8 cellular contexts compared by ENCODE assay signal in the genomic region with DNA sequence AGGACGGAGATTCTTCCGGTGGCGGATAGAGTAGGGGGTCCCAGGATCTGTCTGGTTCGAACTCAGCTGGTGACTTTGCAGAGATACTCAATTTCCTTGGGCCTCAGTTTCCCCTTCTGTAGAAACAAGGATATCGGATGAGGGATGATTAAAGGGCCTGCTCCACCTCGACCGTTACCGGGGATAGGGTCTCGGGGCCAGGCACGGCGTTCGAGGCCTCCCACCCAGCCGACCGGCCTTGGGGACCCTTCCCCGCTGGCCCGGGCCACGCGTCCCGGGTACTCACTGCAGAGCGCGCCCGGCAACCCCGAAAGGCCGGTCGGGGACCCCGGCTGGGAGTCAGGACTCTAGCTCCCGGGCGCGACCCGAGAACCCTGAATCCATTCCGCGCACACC. TPM values are rescaled to one million over a fixed set of nuclear protein-coding genes. Genes with fewer than 3 reads are reported as not detected.
DNase-seq lines count a peak whose midpoint lies in the region; ATAC-seq and TF ChIP-seq lines count a peak whose summit lies in the region.

No MANE protein-coding gene starts in this region.

- H3K36me3 ChIP-seq in HAP-1 (replicated peaks) (peaks cover 69% of the 10 kb centered on the region), mesenchymal stem cell (ENCODE audit: control insufficient read depth in 1 of 2, insufficient read depth in 2 of 2, low read depth in 1 of 2, low read length in 2 of 2) (peaks cover 21 to 53% of the 10 kb centered on the region in 2 experiments)

- H3K9me3 ChIP-seq in HAP-1, result no peaks in the 10 kb centered on the region
- H3K9me3 ChIP-seq in mesenchymal stem cell (ENCODE audit: control insufficient read depth, low read length), result no peaks in the 10 kb centered on the region

- H3K4ac ChIP-seq in mesenchymal stem cell (ENCODE audit: low read depth in 1 of 2, low read length in 2 of 2), result peak overlapping the region; percentile 45 to 98

- H2BK15ac ChIP-seq in mesenchymal stem cell (ENCODE audit: low read depth, poor library complexity, severe bottlenecking), result peak overlapping the region; percentile 71

- H3K18ac ChIP-seq in mesenchymal stem cell (ENCODE audit: low read depth in 1 of 2, low read length in 2 of 2), result peak overlapping the region; percentile 99

- peak overlapping the region; percentile 97 for H4K8ac ChIP-seq in mesenchymal stem cell (ENCODE audit: low read length)

- H2AK5ac ChIP-seq in mesenchymal stem cell (ENCODE audit: low read length, severe bottlenecking), result peak overlapping the region; percentile 91

- peak overlapping the region; percentile 80 for H2BK120ac ChIP-seq in mesenchymal stem cell (ENCODE audit: low read depth, low read length)

- H2BK5ac ChIP-seq in mesenchymal stem cell (ENCODE audit: low read depth, low read length, poor library complexity, severe bottlenecking), result peak overlapping the region; percentile 100

- H3K9ac ChIP-seq in mesenchymal stem cell (ENCODE audit: low read length), result peak overlapping the region; percentile 97

- no peaks in the 10 kb centered on the region for H3K27me3 ChIP-seq in HAP-1 (ENCODE audit: low read depth)
- H3K27me3 ChIP-seq in mesenchymal stem cell (ENCODE audit: control insufficient read depth in 1 of 2, insufficient read depth in 1 of 2, low read length in 2 of 2), result no peaks in the 10 kb centered on the region

- peak overlapping the region; percentile 88 for H3K4me3 ChIP-seq in HAP-1
- peak overlapping the region; percentile 89 for H3K4me3 ChIP-seq in astrocyte of the cerebellum (ENCODE audit: low read depth, low read length)
- peak overlapping the region; percentile 75 to 95 for H3K4me3 ChIP-seq in mesenchymal stem cell (ENCODE audit: insufficient read depth in 1 of 2, low read depth in 1 of 2, low read length in 2 of 2)

- DNase-seq in HAP-1 (ENCODE audit: low spot score in 2 of 2), result no peak
- DNase-seq in astrocyte of the cerebellum (ENCODE audit: low read depth), result no peak
- DNase-seq in mesenchymal stem cell, result no peak
- no peak for DNase-seq in kidney glomerular epithelial cell (lab: John Stamatoyannopoulos, UW)
- DNase-seq in stimulated activated CD4-positive, alpha-beta T cell treated with anti-CD3 and anti-CD28 coated beads, Interleukin-12 subunit alpha, Interleukin-12 subunit beta, amount 100 ng/mL, for 4 hours, result no peak
- DNase-seq in NCI-H2196 (lab: John Stamatoyannopoulos, UW; ENCODE audit: unreplicated experiment), result no peak

- H3K4me1 ChIP-seq in HAP-1 (peaks cover 31% of the 10 kb centered on the region), mesenchymal stem cell (ENCODE audit: control insufficient read depth, insufficient read depth, low read depth, low read length) (peaks cover 13% of the 10 kb centered on the region)

- TF ChIP-seq CTCF in 22Rv1 (IDR thresholded peaks at IDR 0.05) (no peak), astrocyte of the cerebellum (IDR thresholded peaks at IDR 0.05; ENCODE audit: low read depth, low read length, missing control alignments) (no peak)

- in situ Hi-C loops in HAP-1 (cut with MboI; ENCODE audit: low sequenced_read_pairs) (no loop called here), astrocyte of the cerebellum (cut with HindIII; ENCODE audit: low sequenced_read_pairs) (no loop called here)

- H3K4me2 ChIP-seq in mesenchymal stem cell (ENCODE audit: low read length, poor library complexity, severe bottlenecking), result peak overlapping the region; percentile 91

- peak overlapping the region; percentile 93 for H3K27ac ChIP-seq in 22Rv1
- H3K27ac ChIP-seq in mesenchymal stem cell (ENCODE audit: low read length, poor library complexity, severe bottlenecking), result peak overlapping the region; percentile 29

- H3K79me1 ChIP-seq in mesenchymal stem cell (replicated peaks; ENCODE audit: low read length, poor library complexity, severe bottlenecking), result peaks cover 18% of the 10 kb centered on the region

- H3K23ac ChIP-seq in mesenchymal stem cell (ENCODE audit: low read length in 2 of 2), result peak overlapping the region in 1 of 2 experiments; percentile 54

- WGBS in mesenchymal stem cell, result under 1% methylated on average over 32 of the region's 32 CpGs

- H4K91ac ChIP-seq in mesenchymal stem cell (ENCODE audit: low read length), result peak overlapping the region; percentile 93

- no peak for ATAC-seq in GM19324 (IDR thresholded peaks at IDR 0.05; ENCODE audit: low FRiP score, unreplicated experiment)

- peak overlapping the region; percentile 68 for H2AFZ ChIP-seq in mesenchymal stem cell (ENCODE audit: low read depth, low read length)

- peak overlapping the region; percentile 56 to 79 for H2BK12ac ChIP-seq in mesenchymal stem cell (ENCODE audit: low read length in 2 of 2)

- H3K14ac ChIP-seq in mesenchymal stem cell (ENCODE audit: low read length in 2 of 2), result no peak overlapping the region

RNA-seq across cellular contexts. Expression of gene RHBDD3, which starts 0.3 kb away (rescaled TPM):
- polyA plus RNA-seq in mesenchymal stem cell (2013, experiment 1 of 2), result 22.5 TPM
- 22.7 TPM for polyA plus RNA-seq in mesenchymal stem cell (2013, experiment 2 of 2)

RNA-seq across cellular contexts. Expression of gene EWSR1, which starts 0.6 kb away (rescaled TPM):
- polyA plus RNA-seq in mesenchymal stem cell (2013, experiment 1 of 2), result 174 TPM
- polyA plus RNA-seq in mesenchymal stem cell (2013, experiment 2 of 2), result 172 TPM

RNA-seq across cellular contexts. Expression of gene GAS2L1, which starts 39.0 kb away (rescaled TPM):
- 21.8 TPM for polyA plus RNA-seq in mesenchymal stem cell (2013, experiment 1 of 2)
- polyA plus RNA-seq in mesenchymal stem cell (2013, experiment 2 of 2), result 22.6 TPM

RNA-seq across cellular contexts. Expression of gene RASL10A, which starts 48.0 kb away (rescaled TPM):
- polyA plus RNA-seq in mesenchymal stem cell (2013, experiment 1 of 2), result 0.06 TPM
- 0.04 TPM for polyA plus RNA-seq in mesenchymal stem cell (2013, experiment 2 of 2)
